In genomic region chr1:58398714-58399113, GRCh38 we compare ENCODE assay signal across 28 cellular contexts.
"Had no signal": no experiment of that assay in that cellular context is flagged by ENCODE, and none has a peak within 500 bp of the region (broad histone marks: within the 10 kb centered on the region; RNA-seq: fewer than 3 reads in every experiment).

No MANE protein-coding gene starts in this region.

- H2AFZ ChIP-seq: hepatocyte had no signal

- H3K4me1 ChIP-seq: ascending aorta, breast epithelium, gastroesophageal sphincter had no signal

- H3K4me3 ChIP-seq: ascending aorta, breast epithelium, cardiac muscle cell, coronary artery, dorsolateral prefrontal cortex, gastroesophageal sphincter, heart right ventricle, hepatocyte had no signal

- DNase-seq: activated CD4-positive, alpha-beta memory T cell treated with anti-CD3 and anti-CD28 coated beads for 36 hours; activated CD4-positive, alpha-beta T cell treated with anti-CD3 and anti-CD28 coated beads for 36 hours; activated CD4-positive, alpha-beta T cell treated with anti-CD3 and anti-CD28 coated beads, Interleukin-2, amount 10 ng/mL, durations not matched to agents 24 days and 14 days; activated CD4-positive, CD25-positive, alpha-beta regulatory T cell; activated CD4-positive, CD25-positive, alpha-beta regulatory T cell treated with anti-CD3 and anti-CD28 coated beads, Interleukin-2, amount 50 U/mL, for 72 hours; activated CD8-positive, alpha-beta memory T cell treated with anti-CD3 and anti-CD28 coated beads, Interleukin-2, amount 10 ng/mL, durations not matched to agents 7 days and 5 days; activated CD8-positive, alpha-beta memory T cell treated with anti-CD3 and anti-CD28 coated beads, Interleukin-2, amount 50 U/mL, for 4 hours; activated CD8-positive, alpha-beta T cell treated with anti-CD3 and anti-CD28 coated beads, Interleukin-2, amount 10 ng/mL, durations not matched to agents 7 days and 5 days; activated gamma-delta T cell; activated naive CD4-positive, alpha-beta T cell; activated naive CD4-positive, alpha-beta T cell treated with anti-CD3 and anti-CD28 coated beads, Interleukin-2, amount 10 ng/mL, durations not matched to agents 7 days and 5 days; activated naive CD8-positive, alpha-beta T cell treated with anti-CD3 and anti-CD28 coated beads, Interleukin-2, amount 10 ng/mL, durations not matched to agents 7 days and 5 days; activated T-cell treated with anti-CD3 and anti-CD28 coated beads for 4 hours; activated T-cell treated with anti-CD3 and anti-CD28 coated beads, Interleukin-2, amount 50 U/mL, for 24 hours; activated T-cell treated with anti-CD3 and anti-CD28 coated beads, Interleukin-2, amount 50 U/mL, for 72 hours; dorsolateral prefrontal cortex; effector memory CD4-positive, alpha-beta T cell; endodermal cell; foreskin keratinocyte; heart right ventricle had no signal

- H3K9me3 ChIP-seq: ascending aorta, breast epithelium, gastroesophageal sphincter, heart right ventricle had no signal

- H3K79me2 ChIP-seq: hepatocyte had no signal

- H3K4me2 ChIP-seq: hepatocyte had no signal

- H3K27ac ChIP-seq: ascending aorta, breast epithelium, cardiac muscle cell, coronary artery, dorsolateral prefrontal cortex, foreskin keratinocyte, gastroesophageal sphincter, heart right ventricle, hepatocyte had no signal

- H3K27me3 ChIP-seq: ascending aorta, breast epithelium, gastroesophageal sphincter, heart right ventricle had no signal

- ATAC-seq: activated CD4-positive, alpha-beta T cell treated with anti-CD3 and anti-CD28 coated beads for 36 hours; activated CD8-positive, alpha-beta memory T cell treated with anti-CD3 and anti-CD28 coated beads, Interleukin-2, amount 10 ng/mL, durations not matched to agents 7 days and 5 days; activated CD8-positive, alpha-beta T cell treated with anti-CD3 and anti-CD28 coated beads, Interleukin-2, amount 10 ng/mL, durations not matched to agents 7 days and 5 days; activated naive CD4-positive, alpha-beta T cell treated with anti-CD3 and anti-CD28 coated beads, Interleukin-2, amount 50 U/mL, for 72 hours; activated T-cell treated with anti-CD3 and anti-CD28 coated beads, Interleukin-2, amount 50 U/mL, for 72 hours; esophagus mucosa; foreskin keratinocyte; gastroesophageal sphincter had no signal

- H3K36me3 ChIP-seq: ascending aorta, breast epithelium, cardiac muscle cell, gastroesophageal sphincter, heart right ventricle had no signal
